In the genomic region with DNA sequence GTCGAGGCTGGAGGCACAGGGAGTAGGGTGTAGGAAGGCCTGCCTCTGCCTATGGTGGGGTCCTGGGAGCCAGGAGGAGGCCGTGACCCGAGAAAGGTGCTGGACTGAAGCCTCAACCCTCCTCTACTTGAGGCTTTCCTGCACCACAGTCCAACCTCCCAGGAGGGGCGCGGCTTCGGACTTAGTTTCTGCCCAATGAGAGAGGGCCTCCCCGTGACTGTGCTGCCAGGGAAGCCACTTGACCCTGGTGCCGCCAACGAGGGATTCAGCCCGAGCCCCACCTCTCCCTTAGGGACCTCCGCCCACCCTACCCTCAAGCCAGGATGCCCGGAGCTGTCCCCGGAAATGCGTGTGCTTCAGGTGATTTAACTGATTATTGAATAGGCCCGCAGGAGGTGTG, we compare ENCODE assay signal across 10 cellular contexts. TPM values are rescaled to one million over a fixed set of nuclear protein-coding genes. Genes with fewer than 3 reads are reported as not detected.
"Had no signal": no experiment of that assay in that cellular context is flagged by ENCODE, and none has a peak within 500 bp of the region (broad histone marks: within the 10 kb centered on the region; RNA-seq: fewer than 3 reads in every experiment).

Gene CGB3, minus strand, starts transcription at position 101 of the 400 bp plus-strand sequence. CDS start 362 bp downstream, outside the sequence.

RNA-seq across cellular contexts. Expression of gene CGB3, which starts in this region (rescaled TPM):
- total RNA-seq: OCI-LY7, PC-3, PC-9, Peyer's patch, Right ventricle myocardium inferior, Right ventricle myocardium superior, RPMI7951, SJCRH30, SJSA1, SK-MEL-5 had no signal
